Comparison of ENCODE assay signal across 19 cellular contexts in the genomic region with DNA sequence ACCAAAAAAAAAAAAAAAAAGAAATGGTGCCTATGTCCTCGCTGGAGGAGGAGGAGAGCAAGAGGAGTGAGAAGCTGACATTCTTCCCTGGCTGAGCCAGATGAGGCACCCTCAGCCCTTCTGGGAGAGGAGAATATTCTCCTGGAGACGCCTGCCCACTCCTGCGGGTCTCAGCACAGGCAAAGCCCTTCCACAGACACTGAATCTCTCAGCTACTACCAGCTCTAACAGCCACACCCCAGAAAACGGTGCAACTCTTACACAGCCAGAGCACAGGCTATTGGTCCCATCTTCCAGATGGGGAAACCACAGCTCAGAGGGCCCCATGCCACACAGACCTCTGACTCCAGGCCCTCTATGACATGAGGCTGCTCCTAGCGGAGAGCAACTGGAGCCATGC. TPM values are rescaled to one million over a fixed set of nuclear protein-coding genes. Genes with fewer than 3 reads are reported as not detected.
DNase-seq lines count a peak whose midpoint lies in the region; TF ChIP-seq lines count a peak whose summit lies in the region.
"Had no signal": no experiment of that assay in that cellular context is flagged by ENCODE, and none has a peak within 500 bp of the region (broad histone marks: within the 10 kb centered on the region; RNA-seq: fewer than 3 reads in every experiment).

No MANE protein-coding gene starts in this region.

- H3K4me3 Mint-ChIP-seq in osteocyte (ENCODE audit: unreplicated experiment): no peak overlapping the region
- H3K4me3 Mint-ChIP-seq: HFFc6 had no signal

- H3K27me3 ChIP-seq in esophagus squamous epithelium (peaks cover 0 to 23% (median 0%) of the 10 kb centered on the region in 4 donors), transverse colon (peaks cover 6% of the 10 kb centered on the region)

- intact Hi-C loops in esophagus squamous epithelium (cut with DNase I): no loop called here
- intact Hi-C loops in posterior vena cava (cut with DNase I): loop anchor here in 1 of 2 donors (5.0 kb wide), 1 partner anchor 1680 kb away; no protein-coding TSS in a partner anchor
- intact Hi-C loops in transverse colon (cut with DNase I; ENCODE audit: low total_unique reads): no loop called here

- H3K36me3 Mint-ChIP-seq in osteocyte (ENCODE audit: unreplicated experiment): no peaks in the 10 kb centered on the region

- peak; percentile 26 for DNase-seq in SIG-M5 treated with dmso at 0.1 percent for 504 hours (lab: John Stamatoyannopoulos, UW; ENCODE audit: unreplicated experiment)
- DNase-seq in SIG-M5 (lab: John Stamatoyannopoulos, UW): no peak
- no peak for DNase-seq in esophagus squamous epithelium (lab: John Stamatoyannopoulos, UW)
- DNase-seq in posterior vena cava (ENCODE audit: low spot score): peak; percentile 18
- no peak for DNase-seq in transverse colon
- DNase-seq in osteocyte (ENCODE audit: extremely low spot score, unreplicated experiment): no peak
- DNase-seq in germinal center (ENCODE audit: low spot score): no peak
- DNase-seq in stimulated activated CD4-positive, alpha-beta T cell treated with anti-CD3 and anti-CD28 coated beads, Interleukin-15, amount 100 ng/mL, for 24 hours: no peak
- DNase-seq: AML-193, DMS79 treated with DMSO at 0.1 percent for 48 hours, HFFc6, MV-4-11, NCI-H1694 treated with DMSO at 0.1 percent for 48 hours, NCI-H510A, NCI-H82, OCI-M1 had no signal

- H3K36me3 ChIP-seq in esophagus squamous epithelium: peaks cover 0 to 9% (median 0%) of the 10 kb centered on the region in 3 donors
- no peaks in the 10 kb centered on the region for H3K36me3 ChIP-seq in transverse colon

- H3K4me3 ChIP-seq in esophagus squamous epithelium: no peak overlapping the region
- H3K4me3 ChIP-seq in transverse colon: no peak overlapping the region

- 70% methylated on average over 5 of the region's 5 CpGs for WGBS in esophagus squamous epithelium, 2 donors
- WGBS in transverse colon (ENCODE audit: low coverage in 1 of 2), 2 donors: 67 to 81% methylated on average over 1 to 5 of the region's 5 CpGs

- H3K27ac Mint-ChIP-seq in osteocyte (ENCODE audit: unreplicated experiment): no peak overlapping the region
- H3K27ac Mint-ChIP-seq: HFFc6 had no signal

- H3K27ac ChIP-seq in esophagus squamous epithelium (peak overlapping the region; percentile 40 to 92 (median 80)), transverse colon (peak overlapping the region in 3 of 4 donors; percentile 36 to 86 (median 40))
- H3K27ac ChIP-seq: 22Rv1, C4-2B, KMS-11 had no signal

- peaks cover 20% of the 10 kb centered on the region for H3K4me1 Mint-ChIP-seq in osteocyte (ENCODE audit: unreplicated experiment)

- no peaks in the 10 kb centered on the region for H3K9me3 Mint-ChIP-seq in osteocyte (ENCODE audit: unreplicated experiment)
- H3K9me3 Mint-ChIP-seq: HFFc6 had no signal

- TF ChIP-seq CTCF in esophagus squamous epithelium (IDR thresholded peaks at IDR 0.05) (no peak), transverse colon (IDR thresholded peaks at IDR 0.05) (no peak), osteocyte (IDR thresholded peaks at IDR 0.05) (no peak)

- H3K9me3 ChIP-seq in esophagus squamous epithelium (no peaks in the 10 kb centered on the region), transverse colon (no peaks in the 10 kb centered on the region)

- TF ChIP-seq EP300 in transverse colon (IDR thresholded peaks at IDR 0.05; ENCODE audit: low read depth): no peak

- H3K4me1 ChIP-seq in esophagus squamous epithelium (peaks cover 3 to 77% (median 16%) of the 10 kb centered on the region in 3 donors), transverse colon (peaks cover 0 to 25% (median 0%) of the 10 kb centered on the region in 4 donors)

- TF ChIP-seq POLR2A in esophagus squamous epithelium (IDR thresholded peaks at IDR 0.05) (no peak), transverse colon (IDR thresholded peaks at IDR 0.05) (no peak)

- in situ Hi-C loops in transverse colon (cut with MboI; ENCODE audit: low pct_ligation_motif_present in 1 of 4, low pct_unique_long_range_greater_than_20kb in 1 of 4, low sequenced_read_pairs in 3 of 4): no loop called here

- H3K27me3 Mint-ChIP-seq in osteocyte (ENCODE audit: unreplicated experiment): peaks cover 4% of the 10 kb centered on the region

RNA-seq across cellular contexts. Expression of gene RASL12, which starts 5.7 kb away (rescaled TPM):
- total RNA-seq in esophagus squamous epithelium (10 to 100 TPM in 2 of 4 donors, 1 to 10 TPM in 2; 2.8 to 32.4 (median 8.9) TPM), posterior vena cava (10 to 100 TPM; 82.4 to 93.9 TPM), transverse colon (10 to 100 TPM; 13.9 to 46.8 (median 16.4) TPM), osteocyte (0.73 and 0.78 TPM in 2 replicates)
- total RNA-seq: HFFc6 had no signal

RNA-seq across cellular contexts. Expression of gene KBTBD13, which starts 14.5 kb away (rescaled TPM):
- total RNA-seq in esophagus squamous epithelium: not detected
- total RNA-seq in posterior vena cava: under 1 TPM; 0.37 to 0.57 TPM
- not detected for total RNA-seq in transverse colon
- not detected in 2 replicates for total RNA-seq in osteocyte
- total RNA-seq: HFFc6 had no signal

RNA-seq across cellular contexts. Expression of gene SLC51B, which starts 16.9 kb away (rescaled TPM):
- total RNA-seq in esophagus squamous epithelium (not detected), posterior vena cava (not detected), transverse colon (100 to 1,000 TPM in 2 of 4 donors, 10 to 100 TPM in 1, 1 to 10 TPM in 1; 3.4 to 150 (median 121) TPM), osteocyte (not detected in 2 replicates)
- total RNA-seq: HFFc6 had no signal

RNA-seq across cellular contexts. Expression of gene MTFMT, which starts 32.6 kb away (rescaled TPM):
- total RNA-seq in esophagus squamous epithelium (10 to 100 TPM; 12.8 to 21.0 (median 17.8) TPM), posterior vena cava (10 to 100 TPM; 14.9 to 20.0 TPM), transverse colon (10 to 100 TPM in 3 of 4 donors, 1 to 10 TPM in 1; 9.8 to 40.5 (median 31.0) TPM), osteocyte (16.3 and 16.9 TPM in 2 replicates)

RNA-seq across cellular contexts. Expression of gene UBAP1L, which starts 52.9 kb away (rescaled TPM):
- 1 to 10 TPM; 1.6 to 6.3 (median 2.0) TPM for total RNA-seq in esophagus squamous epithelium
- total RNA-seq in posterior vena cava: 1 to 10 TPM; 3.6 to 3.7 TPM
- total RNA-seq in transverse colon: 1 to 10 TPM; 2.0 to 8.2 (median 4.4) TPM
- total RNA-seq in osteocyte: 5.1 and 5.4 TPM in 2 replicates

Comparison
In these comparisons a context has a peak if more than half of its experiments do, and no peak if none do; other contexts are left out.
1. DNase-seq: peak in SIG-M5 treated with dmso at 0.1 percent for 504 hours (single experiment) and posterior vena cava (single experiment); none in SIG-M5 (single experiment), esophagus squamous epithelium (single experiment), transverse colon (single experiment), osteocyte (single experiment), germinal center (single experiment) and stimulated activated CD4-positive, alpha-beta T cell treated with anti-CD3 and anti-CD28 coated beads, Interleukin-15, amount 100 ng/mL, for 24 hours (single experiment).